ENCODE assay signal across 8 cellular contexts in the genomic region with DNA sequence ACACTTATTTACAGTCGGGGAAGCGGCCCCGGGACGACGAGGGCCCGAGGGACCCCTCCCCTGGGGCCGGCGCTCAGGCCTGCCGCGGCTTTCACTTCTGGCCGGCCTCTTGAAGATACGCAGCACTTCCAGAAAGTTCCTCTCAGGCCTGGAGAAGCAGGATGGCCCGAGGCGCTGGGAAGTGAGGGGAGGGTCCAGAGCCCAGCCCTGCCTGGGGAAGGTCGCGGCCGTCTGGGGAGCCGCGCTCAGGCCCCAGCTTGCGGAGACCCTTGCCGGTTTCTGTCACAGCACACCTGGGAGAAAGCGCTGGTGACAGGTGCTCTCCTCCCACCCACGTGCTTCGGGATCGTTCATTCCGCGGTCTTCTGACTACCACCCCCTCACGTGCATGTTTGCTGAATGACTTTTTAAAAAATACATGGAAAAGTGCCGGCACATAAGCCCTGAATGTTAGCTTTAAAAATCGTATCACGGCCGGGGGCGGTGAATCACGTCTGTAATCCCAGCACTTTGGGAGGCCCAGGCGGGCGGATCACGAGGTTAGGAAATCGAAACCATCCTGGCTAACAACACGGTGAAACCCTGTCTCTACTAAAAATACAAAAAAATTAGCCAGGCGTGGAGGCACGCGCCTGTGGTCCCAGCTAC. TPM values are rescaled to one million over a fixed set of nuclear protein-coding genes. Genes with fewer than 3 reads are reported as not detected.
A peak's percentile ranks its signal among the peaks of the same experiment; 100 is the strongest.
DNase-seq lines count a peak whose midpoint lies in the region; ATAC-seq and TF ChIP-seq lines count a peak whose summit lies in the region.

No MANE protein-coding gene starts in this region.

- POLR2A ChIA-PET in A673 (lab: Charles Lee; ENCODE audit: low non-redundant PET): no interaction called here
- POLR2A ChIA-PET in HEK293T (lab: Yijun Ruan, JAX): interaction anchor here (1.0 to 2.8 kb wide), 4 partner anchors 10 to 71 kb away, joined by 3 to 11 read pairs (median 4); partner anchors contain the start of gene TARS3

- no peaks in the 10 kb centered on the region for H3K27me3 ChIP-seq in A673 (replicated peaks; ENCODE audit: insufficient read depth, low read depth, low read length, poor library complexity)
- no peaks in the 10 kb centered on the region for H3K27me3 ChIP-seq in psoas muscle (ENCODE audit: insufficient read depth in 3 of 3, low read length in 2 of 3)

- H3K4me3 ChIP-seq in A673 (ENCODE audit: low read depth, low read length, poor library complexity, severe bottlenecking) (peak overlapping the region; percentile 71), psoas muscle (peak overlapping the region; percentile 76)

- peaks cover 51% of the 10 kb centered on the region for H3K4me1 Mint-ChIP-seq in activated T-cell treated with anti-CD3 and anti-CD28 coated beads, Interleukin-2, amount 50 U/mL, for 24 hours (ENCODE audit: low read depth)

- TF ChIP-seq CTCF in A673 (conservative IDR thresholded peaks at IDR 0.05; ENCODE audit: low read depth, low read length): no peak
- TF ChIP-seq CTCF in psoas muscle (IDR thresholded peaks at IDR 0.05): no peak

- CTCF ChIA-PET in A673 (lab: Charles Lee): no interaction called here
- CTCF ChIA-PET in HEK293T (lab: Yijun Ruan, JAX): no interaction called here

- H3K9me3 ChIP-seq in A673 (ENCODE audit: low read depth, low read length, poor library complexity, severe bottlenecking) (no peaks in the 10 kb centered on the region), psoas muscle (no peaks in the 10 kb centered on the region)

- peak overlapping the region; percentile 94 for H3K27ac ChIP-seq in A673 (ENCODE audit: low read depth, low read length, poor library complexity, severe bottlenecking)
- H3K27ac ChIP-seq in psoas muscle: peak overlapping the region; percentile 95

- peaks cover 66% of the 10 kb centered on the region for H3K36me3 Mint-ChIP-seq in activated T-cell treated with anti-CD3 and anti-CD28 coated beads, Interleukin-2, amount 50 U/mL, for 24 hours (ENCODE audit: low read depth)

- in situ Hi-C loops in KBM-7 (cut with MboI; ENCODE audit: low pct_unique_long_range_greater_than_20kb, low sequenced_read_pairs): no loop called here

- peak overlapping the region; percentile 94 for H3K4me3 Mint-ChIP-seq in activated T-cell treated with anti-CD3 and anti-CD28 coated beads, Interleukin-2, amount 50 U/mL, for 24 hours

- no peaks in the 10 kb centered on the region for H3K27me3 Mint-ChIP-seq in activated T-cell treated with anti-CD3 and anti-CD28 coated beads, Interleukin-2, amount 50 U/mL, for 24 hours

- no peaks in the 10 kb centered on the region for H3K9me3 Mint-ChIP-seq in activated T-cell treated with anti-CD3 and anti-CD28 coated beads, Interleukin-2, amount 50 U/mL, for 24 hours

- intact Hi-C loops in A673 (cut with micrococcal nuclease; ENCODE audit: unreplicated experiment): no loop called here
- intact Hi-C loops in Right ventricle myocardium superior (cut with DNase I): loop anchor here (5.0 kb wide), 1 partner anchor 351 kb away; no protein-coding TSS in a partner anchor
- intact Hi-C loops in psoas muscle (cut with DNase I): loop anchor here (2.0 to 10.0 kb wide), 3 partner anchors 108 to 358 kb away; partner anchors contain the start of gene SNRPA1 (in 1 of the 2)

- WGBS in psoas muscle, 3 donors: 15 to 19% (median 17%) methylated on average over 40 to 42 of the region's 42 CpGs

- DNase-seq in A673 (ENCODE audit: low spot score) (peak; percentile 24), HEK293T (ENCODE audit: extremely low spot score) (no peak), Right ventricle myocardium superior (peak; percentile 45), psoas muscle (peak in 1 of 2 donors; percentile 60), NCI-H1436 (lab: John Stamatoyannopoulos, UW) (no peak), KBM-7 (no peak)
- no peak for DNase-seq in activated T-cell treated with anti-CD3 and anti-CD28 coated beads, Interleukin-2, amount 50 U/mL, for 24 hours

- H3K27ac Mint-ChIP-seq in activated T-cell treated with anti-CD3 and anti-CD28 coated beads, Interleukin-2, amount 50 U/mL, for 24 hours: peak overlapping the region; percentile 97

- H3K4me1 ChIP-seq in A673 (ENCODE audit: insufficient read depth, low read length, poor library complexity, severe bottlenecking): peaks cover 26% of the 10 kb centered on the region
- peaks cover 31% of the 10 kb centered on the region for H3K4me1 ChIP-seq in psoas muscle

- H3K36me3 ChIP-seq in A673 (ENCODE audit: insufficient read depth, low read length, poor library complexity, severe bottlenecking) (peaks cover 25% of the 10 kb centered on the region), psoas muscle (ENCODE audit: insufficient read depth in 1 of 2, low read depth in 1 of 2) (peaks cover 4 to 45% of the 10 kb centered on the region in 2 donors)

- peak; percentile 36 for ATAC-seq in Right ventricle myocardium superior (ENCODE audit: poor library complexity)
- peak; percentile 26 to 49 (median 35) for ATAC-seq in psoas muscle
- no peak for ATAC-seq in GM18873 (IDR thresholded peaks at IDR 0.05; ENCODE audit: low FRiP score, unreplicated experiment)

- TSS peak; percentile 93 for BruUV-seq in A673 (replicated peaks; lab: Mats Ljungman, UMichigan)

TF ChIP-seq in HEK293T, 16 proteins besides CTCF, POLR2A, EP300 and RAD21:
- TF ChIP-seq FOXM1 (IDR thresholded peaks at IDR 0.05; ENCODE audit: borderline replicate concordance): no peak
- no peak for TF ChIP-seq HDGF (IDR thresholded peaks at IDR 0.05; ENCODE audit: borderline replicate concordance)
- TF ChIP-seq FOXA1 (IDR thresholded peaks at IDR 0.05): no peak
- peak; percentile 83 for TF ChIP-seq L3MBTL2 (conservative IDR thresholded peaks at IDR 0.05)
- TF ChIP-seq ZNF384 (IDR thresholded peaks at IDR 0.05): no peak
- no peak for TF ChIP-seq BHLHE40 (IDR thresholded peaks at IDR 0.05; ENCODE audit: borderline replicate concordance)
- no peak for TF ChIP-seq SP1 (IDR thresholded peaks at IDR 0.05)
TF ChIP-seq in HEK293T: peak in this region for 1.

RNA-seq across cellular contexts. Expression of gene TM2D3, which starts 0.7 kb away (rescaled TPM):
- total RNA-seq in A673 (2021): 49.4 and 50.7 TPM in 2 replicates
- 56.3 TPM for total RNA-seq in Right ventricle myocardium superior
- 10 to 100 TPM; 34.8 to 46.9 (median 41.3) TPM for total RNA-seq in psoas muscle
- polyA plus RNA-seq in psoas muscle: 10 to 100 TPM; 30.4 to 69.6 (median 59.2) TPM

Comparison
In these comparisons a context has a peak if more than half of its experiments do, and no peak if none do; other contexts are left out.
1. DNase-seq: peak in A673 (single experiment) and Right ventricle myocardium superior (single experiment); none in HEK293T (single experiment), activated T-cell treated with anti-CD3 and anti-CD28 coated beads, Interleukin-2, amount 50 U/mL, for 24 hours (single experiment), NCI-H1436 (single experiment) and KBM-7 (single experiment).